21 cellular contexts compared by ENCODE assay signal in the genomic region with DNA sequence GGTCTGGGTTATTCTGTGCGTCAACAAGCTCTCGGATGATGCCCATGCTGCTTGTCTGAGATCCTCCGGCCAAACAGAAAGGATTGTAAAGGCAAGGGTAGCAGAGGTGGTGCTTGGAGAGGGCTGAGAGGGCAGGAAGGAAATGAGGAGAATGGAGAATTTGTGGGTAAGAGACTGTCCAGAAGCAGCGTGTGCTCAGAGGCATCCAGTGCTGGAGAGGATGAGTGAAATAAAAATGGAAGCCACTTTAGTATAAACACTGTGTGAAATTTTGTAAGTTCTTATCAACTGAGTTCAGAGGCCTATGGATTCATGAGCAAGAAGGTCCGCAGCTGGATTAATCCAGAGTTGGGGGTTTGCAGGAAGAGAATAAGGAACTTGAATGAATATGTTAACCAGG. TPM values are rescaled to one million over a fixed set of nuclear protein-coding genes. Genes with fewer than 3 reads are reported as not detected.
DNase-seq lines count a peak whose midpoint lies in the region; ATAC-seq, FAIRE-seq and TF ChIP-seq lines count a peak whose summit lies in the region.
"Had no signal": no experiment of that assay in that cellular context is flagged by ENCODE, and none has a peak within 500 bp of the region (broad histone marks: within the 10 kb centered on the region; RNA-seq: fewer than 3 reads in every experiment).

No MANE protein-coding gene starts in this region.

- H3K9me3 Mint-ChIP-seq in chondrocyte (ENCODE audit: low read depth) (no peaks in the 10 kb centered on the region), nephron (no peaks in the 10 kb centered on the region)

- peak overlapping the region; percentile 12; the same call in 1 of the 2 replicates for H3K9ac ChIP-seq in HepG2 (ENCODE audit: insufficient read depth, low read depth, low read length)

- no TSS peak for BruUV-seq in HepG2 (replicated peaks; lab: Mats Ljungman, UMichigan)

- H4K20me1 ChIP-seq in HepG2 (ENCODE audit: insufficient read depth, low read length), result peaks cover 7% of the 10 kb centered on the region; the same call in 1 of the 2 replicates

- in situ Hi-C loops in HepG2 (cut with HindIII; ENCODE audit: extremely low pct_ligation_motif_present, low pct_unique_long_range_greater_than_20kb), result no loop called here

- 97% methylated on average over 5 of the region's 5 CpGs for WGBS in HepG2 (ENCODE audit: low lambda C conversion rate)
- 85% methylated on average over 5 of the region's 5 CpGs for WGBS in right lobe of liver (ENCODE audit: insufficient coverage, low coverage, low lambda C conversion rate, missing lambda C conversion rate)

- H3K79me2 ChIP-seq in HepG2 (ENCODE audit: insufficient read depth, low read length), result peaks cover 96% of the 10 kb centered on the region

- POLR2A ChIA-PET in HepG2 (lab: Yijun Ruan, JAX), result interaction anchor here (1.0 to 2.3 kb wide), 3 partner anchors 9 to 76 kb away, joined by 3 to 10 read pairs (median 5); no protein-coding TSS in a partner anchor

- H3K9me3 ChIP-seq in HepG2 (ENCODE audit: low read length), result no peaks in the 10 kb centered on the region
- no peaks in the 10 kb centered on the region for H3K9me3 ChIP-seq in right lobe of liver

- H3K27me3 Mint-ChIP-seq in chondrocyte (ENCODE audit: low read depth) (no peaks in the 10 kb centered on the region), nephron (ENCODE audit: low read depth) (no peaks in the 10 kb centered on the region)

- peaks cover 4 to 19% of the 10 kb centered on the region in 2 experiments; a peak in 4 of 5 replicates for H3K36me3 ChIP-seq in HepG2 (replicated peaks in 1 of 2; ENCODE audit: control insufficient read depth in 1 of 2, insufficient read depth in 2 of 2, low read length in 2 of 2)
- no peaks in the 10 kb centered on the region for H3K36me3 ChIP-seq in right lobe of liver

- TF ChIP-seq EP300 in HepG2 (IDR thresholded peaks at IDR 0.05; ENCODE audit: low read depth in 2 of 2, low read length in 2 of 2), result no peak
- TF ChIP-seq EP300 in HepG2 (CRISPR knock-in tag; IDR thresholded peaks at IDR 0.05; ENCODE audit: borderline replicate concordance), result no peak

- H3K36me3 Mint-ChIP-seq in chondrocyte (ENCODE audit: low read depth) (no peaks in the 10 kb centered on the region), nephron (ENCODE audit: low read depth) (no peaks in the 10 kb centered on the region)
- H3K36me3 Mint-ChIP-seq: IgD-negative memory B cell had no signal

- H3K4me3 Mint-ChIP-seq in chondrocyte (ENCODE audit: unreplicated experiment) (no peak overlapping the region), nephron (no peak overlapping the region)
- H3K4me3 Mint-ChIP-seq: IgD-negative memory B cell had no signal

- TF ChIP-seq RAD21 in HepG2 (CRISPR knock-in tag; IDR thresholded peaks at IDR 0.05), result no peak

- H3K27ac ChIP-seq in HepG2 (ENCODE audit: extremely low read length, insufficient read depth, low read length) (peak overlapping the region; percentile 13), right lobe of liver (no peak overlapping the region)
- H3K27ac ChIP-seq: PC-9 had no signal

- intact Hi-C loops in HepG2 (cut with micrococcal nuclease; ENCODE audit: unreplicated experiment), result loop anchor here (2.0 kb wide), 1 partner anchor 13 kb away; no protein-coding TSS in a partner anchor
- intact Hi-C loops in right lobe of liver (cut with DNase I), result no loop called here

- peak; percentile 23; the same call in 2 of the 3 replicates for ATAC-seq in HepG2
- no peak for ATAC-seq in right lobe of liver
- ATAC-seq: GM12878 had no signal

- FAIRE-seq in HepG2 (lab: Jason Lieb, UNC), result no peak
- FAIRE-seq: A204.1, GM12878, H1 had no signal

- CTCF ChIA-PET in HepG2 (lab: Yijun Ruan, JAX; ENCODE audit: low intra/inter-chr PET ratio, low total read pairs), result interaction anchor here (1.4 kb wide), 1 partner anchor 129 kb away, joined by 3 read pairs; no protein-coding TSS in a partner anchor

- H3K4me2 ChIP-seq in HepG2 (ENCODE audit: low read depth, low read length), result no peak overlapping the region
- H3K4me2 ChIP-seq: PC-9 had no signal

- H3K27ac Mint-ChIP-seq in chondrocyte (ENCODE audit: unreplicated experiment) (peak overlapping the region; percentile 54), nephron (peak overlapping the region; percentile 60 to 98 (median 80))

- no peak overlapping the region for H3K4me3 ChIP-seq in HepG2 (replicated peaks in 1 of 3; ENCODE audit: insufficient read depth in 1 of 3, low read depth in 2 of 3, low read length in 3 of 3)
- H3K4me3 ChIP-seq in right lobe of liver, result no peak overlapping the region
- H3K4me3 ChIP-seq: GM12878, PC-9 had no signal

- TF ChIP-seq POLR2A in HepG2 (IDR thresholded peaks at IDR 0.05; ENCODE audit: insufficient read depth in 1 of 2, low read depth in 2 of 2, low read length in 2 of 2), result no peak
- no peak for TF ChIP-seq POLR2A in right lobe of liver (IDR thresholded peaks at IDR 0.05)

- peaks cover 28% of the 10 kb centered on the region for H3K4me1 Mint-ChIP-seq in chondrocyte (ENCODE audit: low read depth)
- H3K4me1 Mint-ChIP-seq in nephron, result peaks cover 13% of the 10 kb centered on the region
- H3K4me1 Mint-ChIP-seq: IgD-negative memory B cell had no signal

- H2AFZ ChIP-seq in HepG2 (ENCODE audit: low read length), result no peak overlapping the region
- H2AFZ ChIP-seq: PC-9 had no signal

- DNase-seq in HepG2 (ENCODE audit: low spot score) (no peak), right lobe of liver (no peak), chondrocyte (ENCODE audit: low spot score) (no peak), HuH-7 (ENCODE audit: low spot score) (no peak), NCI-H187 treated with DMSO at 0.1 percent for 48 hours (lab: John Stamatoyannopoulos, UW) (no peak), NCI-H446 treated with DMSO at 0.1 percent for 48 hours (lab: John Stamatoyannopoulos, UW) (no peak)
- DNase-seq: C1 segment of cervical spinal cord, DMS 273 treated with DMSO at 0.1 percent for 48 hours, GDM1, MV-4-11, NCI-H1417 treated with DMSO at 0.1 percent for 48 hours, NCI-H2029, NCI-H2171, NCI-H510A, NCI-H774, PC-9 had no signal

- TF ChIP-seq CTCF in HepG2 (CRISPR knock-in tag; IDR thresholded peaks at IDR 0.05) (no peak), right lobe of liver (IDR thresholded peaks at IDR 0.05) (no peak), chondrocyte (IDR thresholded peaks at IDR 0.05) (no peak), nephron (IDR thresholded peaks at IDR 0.05; ENCODE audit: unreplicated experiment in 3 of 3) (no peak)

- H3K27me3 ChIP-seq in HepG2 (ENCODE audit: control insufficient read depth in 1 of 2, insufficient read depth in 2 of 2, low read length in 2 of 2), result no peaks in the 10 kb centered on the region
- no peaks in the 10 kb centered on the region for H3K27me3 ChIP-seq in right lobe of liver

- H3K4me1 ChIP-seq in HepG2 (ENCODE audit: insufficient read depth, low read length), result peaks cover 56% of the 10 kb centered on the region
- H3K4me1 ChIP-seq in right lobe of liver, result peaks cover 0 to 17% (median 6%) of the 10 kb centered on the region in 4 donors

TF ChIP-seq in HepG2, 621 proteins besides CTCF, POLR2A, EP300 and RAD21:
- peak; percentile 27; the same call in 1 of the 2 replicates for TF ChIP-seq POLR2G (IDR thresholded peaks at IDR 0.05; ENCODE audit: low read depth, low read length)
- no peak for TF ChIP-seq ZNF598 (CRISPR knock-in tag; IDR thresholded peaks at IDR 0.05; ENCODE audit: borderline replicate concordance)
- TF ChIP-seq RBM22 (optimal IDR thresholded peaks at IDR 0.05; ENCODE audit: low read length), result peak; percentile 51
- 0 out of 2 replicates have a peak, but pooled peaks have one; percentile 30 for TF ChIP-seq JUN (CRISPR knock-in tag; IDR thresholded peaks at IDR 0.05)
TF ChIP-seq in HepG2: peak in this region for 3.

RNA-seq across cellular contexts. Expression of a gene that starts 59.5 kb away (rescaled TPM):
- total RNA-seq in HepG2 (2016; rRNA removed; fragmentation: Illumina TruSeq; extraction: Trizol) (83.6 and 129 TPM in 2 replicates), right lobe of liver (100 to 1,000 TPM in 3 of 6 experiments, 10 to 100 TPM in 3; 49.6 to 114 (median 94.6) TPM), chondrocyte (1.7 to 2.5 TPM (median 2.5 TPM) in 3 replicates)
- total RNA-seq in HepG2 (2016; cell fraction: cytosol; rRNA removed; fragmentation: Illumina TruSeq; extraction: Trizol; ENCODE audit: low read depth), result 12.9 and 13.3 TPM in 2 replicates
- total RNA-seq in HepG2 (2016; cell fraction: insoluble cytoplasmic fraction; rRNA removed; fragmentation: Illumina TruSeq; extraction: Trizol), result 76.7 and 125 TPM in 2 replicates
- 29.0 and 33.2 TPM in 2 replicates for total RNA-seq in HepG2 (2016; cell fraction: membrane; rRNA removed; fragmentation: Illumina TruSeq; extraction: Trizol)
- total RNA-seq in HepG2 (2016; cell fraction: nucleus; rRNA removed; fragmentation: Illumina TruSeq; extraction: Trizol), result 271 and 292 TPM in 2 replicates
- 176 and 249 TPM in 2 replicates for polyA plus RNA-seq in HepG2 (2011; rRNA removed)
- 115 and 131 TPM in 2 replicates for polyA plus RNA-seq in HepG2 (2011; cell fraction: cytosol; rRNA removed)
- polyA plus RNA-seq in HepG2 (2011; cell fraction: nucleus; rRNA removed), result 148 and 157 TPM in 2 replicates
- polyA plus RNA-seq in HepG2 (2012), result 116 and 147 TPM in 2 replicates
- 1.8 TPM in 2 replicates for polyA plus RNA-seq in HepG2 (2016; cell fraction: cytosol; fragmentation: Illumina TruSeq; extraction: Trizol; ENCODE audit: low read depth)
- 38.7 and 42.8 TPM in 2 replicates for polyA plus RNA-seq in HepG2 (2016; cell fraction: insoluble cytoplasmic fraction; fragmentation: Illumina TruSeq; extraction: Trizol; ENCODE audit: low read depth)
- polyA plus RNA-seq in HepG2 (2016; cell fraction: membrane; fragmentation: Illumina TruSeq; extraction: Trizol; ENCODE audit: low read depth), result 5.0 and 5.8 TPM in 2 replicates
- polyA plus RNA-seq in HepG2 (2016; cell fraction: nucleus; fragmentation: Illumina TruSeq; extraction: Trizol; ENCODE audit: insufficient read depth, low read depth), result 110 and 113 TPM in 2 replicates
- polyA minus RNA-seq in HepG2 (2011; rRNA and poly(A)+ RNA removed; ENCODE audit: low replicate concordance), result 75.0 and 703 TPM in 2 replicates
- polyA minus RNA-seq in HepG2 (2011; cell fraction: cytosol; rRNA and poly(A)+ RNA removed), result 216 and 224 TPM in 2 replicates
- 1,103 and 1,189 TPM in 2 replicates for polyA minus RNA-seq in HepG2 (2011; cell fraction: nucleus; rRNA and poly(A)+ RNA removed)
- polyA plus RNA-seq: IgD-negative memory B cell had no signal
